ENCODE assay signal across 8 cellular contexts in genomic region chr1:85200870-85201339, GRCh38.
DNase-seq lines count a peak whose midpoint lies in the region; ATAC-seq and TF ChIP-seq lines count a peak whose summit lies in the region.

Gene SYDE2, minus strand, starts transcription at chr1:85201016. Its CDS starts 20 bp downstream, at chr1:85200996.

- H3K4me3 ChIP-seq in endocrine pancreas (ENCODE audit: control insufficient read depth, insufficient read depth, low read length): peak within 1 kb of the TSS; percentile 95

- H3K9me3 ChIP-seq in endocrine pancreas (ENCODE audit: control insufficient read depth, low read length): no peaks in the 10 kb centered on the region

- no peaks in the 10 kb centered on the region for H3K36me3 ChIP-seq in endocrine pancreas (ENCODE audit: control insufficient read depth, insufficient read depth, low read length)

- peak within 1 kb of the TSS; percentile 89 for H3K9ac ChIP-seq in endocrine pancreas (ENCODE audit: control insufficient read depth, insufficient read depth, low read length)

- peak; percentile 31 for TF ChIP-seq POLR2A in GM18951 (IDR thresholded peaks at IDR 0.05; ENCODE audit: extremely low read depth, insufficient read depth, insufficient read length)

- H3K27me3 ChIP-seq in endocrine pancreas (ENCODE audit: control insufficient read depth, insufficient read depth, low read length): no peaks in the 10 kb centered on the region

- peaks cover 9% of the 10 kb centered on the region for H3K4me1 ChIP-seq in endocrine pancreas (ENCODE audit: control insufficient read depth, insufficient read depth, low read length)

- in situ Hi-C loops in GM18951 (cut with MboI; ENCODE audit: low sequenced_read_pairs, unreplicated experiment): no loop called here

- DNase-seq in AG08396 (ENCODE audit: low spot score) (peak; percentile 91), NCI-H526 (lab: John Stamatoyannopoulos, UW) (peak; percentile 27 to 84), midbrain (lab: John Stamatoyannopoulos, UW) (peak; percentile 23)
- DNase-seq in activated CD8-positive, alpha-beta memory T cell treated with anti-CD3 and anti-CD28 coated beads for 1 hour (ENCODE audit: extremely low read depth in 1 of 2, low read depth in 1 of 2): peak; percentile 41 to 65
- peak; percentile 57 to 67 for DNase-seq in stimulated activated CD8-positive, alpha-beta memory T cell treated with anti-CD3 and anti-CD28 coated beads, Interleukin-15, amount 100 ng/mL, for 48 hours (ENCODE audit: low read depth in 2 of 2)

- ATAC-seq in HG03159 (IDR thresholded peaks at IDR 0.05; ENCODE audit: unreplicated experiment): peak; percentile 73

Comparison
In these comparisons a context has a peak if more than half of its experiments do, and no peak if none do; other contexts are left out.
1. Peak in every context shown above with its lines: DNase-seq, ATAC-seq and H3K4me3 ChIP-seq.
2. DNase-seq: peak in every context shown above with its lines; median percentile 91 in AG08396; 62 in stimulated activated CD8-positive, alpha-beta memory T cell treated with anti-CD3 and anti-CD28 coated beads, Interleukin-15, amount 100 ng/mL, for 48 hours; 56 in NCI-H526; 53 in activated CD8-positive, alpha-beta memory T cell treated with anti-CD3 and anti-CD28 coated beads for 1 hour; 23 in midbrain.